Comparison of ENCODE assay signal across 28 cellular contexts in the genomic region with DNA sequence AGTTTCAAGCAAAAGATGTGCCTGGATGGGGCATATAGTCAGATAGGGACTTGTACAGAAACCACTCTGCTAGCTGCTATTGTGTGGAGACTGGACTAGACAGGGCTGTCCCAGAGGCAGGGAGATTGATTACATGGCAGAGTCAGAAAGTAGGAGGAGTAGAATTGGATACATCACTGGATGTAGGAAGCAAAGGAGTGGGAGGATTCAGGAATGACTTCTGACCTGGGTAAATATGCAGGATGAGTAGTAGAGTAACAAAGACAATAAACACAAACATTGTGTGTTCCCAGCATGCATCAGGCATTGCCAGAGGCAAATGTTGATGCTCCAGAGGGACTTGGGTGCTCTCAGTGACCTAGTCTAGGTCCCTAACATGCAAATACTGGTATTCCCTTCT. TPM values are rescaled to one million over a fixed set of nuclear protein-coding genes. Genes with fewer than 3 reads are reported as not detected.
"Had no signal": no experiment of that assay in that cellular context is flagged by ENCODE, and none has a peak within 500 bp of the region (broad histone marks: within the 10 kb centered on the region; RNA-seq: fewer than 3 reads in every experiment).

No MANE protein-coding gene starts in this region.

- H3K27ac ChIP-seq: heart left ventricle, left lung, skin epidermis, vagina had no signal

- H3K4me1 ChIP-seq: heart left ventricle, left lung, vagina had no signal

- H3K9me3 Mint-ChIP-seq: activated naive CD8-positive, alpha-beta T cell treated with anti-CD3 and anti-CD28 coated beads for 36 hours; immature natural killer cell; natural killer cell; stimulated activated memory B cell treated with anti-CD40 and anti-IgM and Interleukin-4, amounts not matched to agents 10 μg/mL and 1 μg/mL and 100 μg/mL, for 72 hours; stimulated activated naive CD8-positive, alpha-beta T cell treated with anti-CD3 and anti-CD28 coated beads, Interleukin-15, amount 100 ng/mL, for 72 hours; T-cell; type B pancreatic cell had no signal

- H3K4me3 Mint-ChIP-seq: activated CD4-positive, alpha-beta T cell treated with anti-CD3 and anti-CD28 coated beads for 36 hours; activated naive CD8-positive, alpha-beta T cell treated with anti-CD3 and anti-CD28 coated beads for 36 hours; immature natural killer cell; natural killer cell; stimulated activated memory B cell treated with anti-CD40 and anti-IgM and Interleukin-4, amounts not matched to agents 10 μg/mL and 1 μg/mL and 100 μg/mL, for 72 hours; stimulated activated naive CD8-positive, alpha-beta T cell treated with anti-CD3 and anti-CD28 coated beads, Interleukin-15, amount 100 ng/mL, for 72 hours; T-cell; type B pancreatic cell had no signal

- H3K4me1 Mint-ChIP-seq: activated CD4-positive, alpha-beta T cell treated with anti-CD3 and anti-CD28 coated beads for 36 hours; immature natural killer cell; natural killer cell; stimulated activated memory B cell treated with anti-CD40 and anti-IgM and Interleukin-4, amounts not matched to agents 10 μg/mL and 1 μg/mL and 100 μg/mL, for 72 hours; stimulated activated naive CD8-positive, alpha-beta T cell treated with anti-CD3 and anti-CD28 coated beads, Interleukin-15, amount 100 ng/mL, for 72 hours; T-cell had no signal

- H3K27me3 ChIP-seq: vagina had no signal

- H3K9me3 ChIP-seq: left lung, vagina had no signal

- H3K36me3 ChIP-seq: heart left ventricle, left lung, vagina had no signal

- H3K27ac Mint-ChIP-seq: activated CD4-positive, alpha-beta T cell treated with anti-CD3 and anti-CD28 coated beads for 36 hours; activated naive CD8-positive, alpha-beta T cell treated with anti-CD3 and anti-CD28 coated beads for 36 hours; immature natural killer cell; natural killer cell; stimulated activated memory B cell treated with anti-CD40 and anti-IgM and Interleukin-4, amounts not matched to agents 10 μg/mL and 1 μg/mL and 100 μg/mL, for 72 hours; stimulated activated naive CD8-positive, alpha-beta T cell treated with anti-CD3 and anti-CD28 coated beads, Interleukin-15, amount 100 ng/mL, for 72 hours; T-cell; type B pancreatic cell had no signal

- ATAC-seq: activated CD4-positive, alpha-beta T cell treated with anti-CD3 and anti-CD28 coated beads for 36 hours; heart left ventricle; left lung; sciatic nerve; stimulated activated naive CD8-positive, alpha-beta T cell treated with anti-CD3 and anti-CD28 coated beads, Interleukin-15, amount 100 ng/mL, for 72 hours; T-cell had no signal

- H3K4me3 ChIP-seq: heart left ventricle, left lung, lung, skin epidermis, vagina had no signal

- H3K27me3 Mint-ChIP-seq: activated CD4-positive, alpha-beta T cell treated with anti-CD3 and anti-CD28 coated beads for 36 hours; activated naive CD8-positive, alpha-beta T cell treated with anti-CD3 and anti-CD28 coated beads for 36 hours; stimulated activated memory B cell treated with anti-CD40 and anti-IgM and Interleukin-4, amounts not matched to agents 10 μg/mL and 1 μg/mL and 100 μg/mL, for 72 hours; stimulated activated naive CD8-positive, alpha-beta T cell treated with anti-CD3 and anti-CD28 coated beads, Interleukin-15, amount 100 ng/mL, for 72 hours; type B pancreatic cell had no signal

- H3K36me3 Mint-ChIP-seq: activated naive CD8-positive, alpha-beta T cell treated with anti-CD3 and anti-CD28 coated beads for 36 hours; immature natural killer cell; natural killer cell; stimulated activated memory B cell treated with anti-CD40 and anti-IgM and Interleukin-4, amounts not matched to agents 10 μg/mL and 1 μg/mL and 100 μg/mL, for 72 hours; T-cell; type B pancreatic cell had no signal

- DNase-seq: activated CD4-positive, alpha-beta T cell treated with anti-CD3 and anti-CD28 coated beads for 36 hours; activated CD4-positive, CD25-positive, alpha-beta regulatory T cell; activated effector memory CD4-positive, alpha-beta T cell treated with Interleukin-2 at 50 U/mL for 16 hours; activated naive CD4-positive, alpha-beta T cell treated with Interleukin-2 at 50 U/mL for 16 hours; activated naive CD8-positive, alpha-beta T cell treated with anti-CD3 and anti-CD28 coated beads for 36 hours; activated T-cell treated with anti-CD3 and anti-CD28 coated beads for 4 hours; amygdala; dermis blood vessel endothelial cell; effector memory CD4-positive, alpha-beta T cell; heart left ventricle; hypothalamus; immature natural killer cell; kidney; left lung; mesendoderm; natural killer cell; stimulated activated CD4-positive, alpha-beta T cell treated with anti-CD3 and anti-CD28 coated beads, Interleukin-4, amount 100 ng/mL, for 4 hours; stimulated activated CD8-positive, alpha-beta memory T cell treated with anti-CD3 and anti-CD28 coated beads, Interleukin-4, amount 100 ng/mL, for 48 hours; stimulated activated naive CD8-positive, alpha-beta T cell treated with anti-CD3 and anti-CD28 coated beads, Interleukin-15, amount 100 ng/mL, for 72 hours; substantia nigra; T-cell had no signal

RNA-seq across cellular contexts. Expression of gene MAT1A, which starts 30.9 kb away (rescaled TPM):
- polyA plus RNA-seq: heart left ventricle, immature natural killer cell had no signal

RNA-seq across cellular contexts. Expression of gene DYDC1, which starts 36.2 kb away (rescaled TPM):
- polyA plus RNA-seq: heart left ventricle, immature natural killer cell, thymus had no signal

RNA-seq across cellular contexts. Expression of gene DYDC2, which starts 36.2 kb away (rescaled TPM):
- polyA plus RNA-seq: heart left ventricle, immature natural killer cell had no signal
